In genomic region chr9:5556101-5556500, GRCh38 we compare ENCODE assay signal across 23 cellular contexts.
"Had no signal": no experiment of that assay in that cellular context is flagged by ENCODE, and none has a peak within 500 bp of the region (broad histone marks: within the 10 kb centered on the region; RNA-seq: fewer than 3 reads in every experiment).

No MANE protein-coding gene starts in this region.

- H3K9me3 Mint-ChIP-seq: activated CD4-positive, alpha-beta memory T cell treated with anti-CD3 and anti-CD28 coated beads, Interleukin-2, amount 10 ng/mL, durations not matched to agents 7 days and 5 days; activated naive CD8-positive, alpha-beta T cell treated with anti-CD3 and anti-CD28 coated beads, Interleukin-2, amount 10 ng/mL, durations not matched to agents 7 days and 5 days; activated T-helper 2 cell treated with anti-CD3 and anti-CD28 coated beads, Interferon-gamma antibody, Interleukin-2, Interleukin-4, amounts not matched to agents 10 μg/mL and 5 μg/mL and 100 μg/mL, durations not matched to agents 14 hours and 24 hours and 36 hours; brain; nephron progenitor cell; stimulated activated naive B cell treated with anti-CD40 and anti-IgM and Interleukin-4, amounts not matched to agents 10 μg/mL and 1 μg/mL and 100 μg/mL, for 72 hours had no signal

- ATAC-seq: activated CD4-positive, alpha-beta T cell treated with anti-CD3 and anti-CD28 coated beads for 36 hours; activated CD8-positive, alpha-beta memory T cell treated with anti-CD3 and anti-CD28 coated beads, Interleukin-2, amount 10 ng/mL, durations not matched to agents 7 days and 5 days; left colon; lower lobe of right lung; stimulated activated naive B cell treated with anti-CD40 and anti-IgM and Interleukin-4, amounts not matched to agents 10 μg/mL and 1 μg/mL and 100 μg/mL, for 72 hours had no signal

- H3K27me3 Mint-ChIP-seq: activated CD4-positive, alpha-beta memory T cell treated with anti-CD3 and anti-CD28 coated beads, Interleukin-2, amount 10 ng/mL, durations not matched to agents 7 days and 5 days; activated CD4-positive, alpha-beta T cell treated with anti-CD3 and anti-CD28 coated beads for 36 hours; activated CD8-positive, alpha-beta memory T cell treated with anti-CD3 and anti-CD28 coated beads, Interleukin-2, amount 10 ng/mL, durations not matched to agents 7 days and 5 days; activated naive CD8-positive, alpha-beta T cell treated with anti-CD3 and anti-CD28 coated beads, Interleukin-2, amount 10 ng/mL, durations not matched to agents 7 days and 5 days; brain; stimulated activated naive B cell treated with anti-CD40 and anti-IgM and Interleukin-4, amounts not matched to agents 10 μg/mL and 1 μg/mL and 100 μg/mL, for 72 hours had no signal

- H3K27me3 ChIP-seq: sigmoid colon, spleen, thyroid gland had no signal

- H3K9me3 ChIP-seq: lower lobe of right lung, sigmoid colon, spleen, thyroid gland had no signal

- H3K27ac ChIP-seq: lower lobe of right lung, sigmoid colon, thyroid gland had no signal

- H3K4me3 ChIP-seq: lower lobe of right lung, sigmoid colon, spleen, thyroid gland had no signal

- H3K4me3 Mint-ChIP-seq: activated CD4-positive, alpha-beta memory T cell treated with anti-CD3 and anti-CD28 coated beads, Interleukin-2, amount 10 ng/mL, durations not matched to agents 7 days and 5 days; activated CD4-positive, alpha-beta T cell treated with anti-CD3 and anti-CD28 coated beads for 36 hours; activated CD8-positive, alpha-beta memory T cell treated with anti-CD3 and anti-CD28 coated beads, Interleukin-2, amount 10 ng/mL, durations not matched to agents 7 days and 5 days; activated naive CD8-positive, alpha-beta T cell treated with anti-CD3 and anti-CD28 coated beads, Interleukin-2, amount 10 ng/mL, durations not matched to agents 7 days and 5 days; brain; nephron progenitor cell; stimulated activated naive B cell treated with anti-CD40 and anti-IgM and Interleukin-4, amounts not matched to agents 10 μg/mL and 1 μg/mL and 100 μg/mL, for 72 hours had no signal

- DNase-seq: activated CD4-positive, alpha-beta memory T cell treated with anti-CD3 and anti-CD28 coated beads, Interleukin-2, amount 10 ng/mL, durations not matched to agents 7 days and 5 days; activated CD4-positive, alpha-beta T cell treated with anti-CD3 and anti-CD28 coated beads for 36 hours; activated CD8-positive, alpha-beta memory T cell treated with anti-CD3 and anti-CD28 coated beads, Interleukin-2, amount 10 ng/mL, durations not matched to agents 7 days and 5 days; activated naive CD4-positive, alpha-beta T cell treated with Interleukin-2 at 50 U/mL for 16 hours; activated naive CD8-positive, alpha-beta T cell treated with anti-CD3 and anti-CD28 coated beads, Interleukin-2, amount 10 ng/mL, durations not matched to agents 7 days and 5 days; amygdala; caudate nucleus; foreskin melanocyte; hypothalamus; islet precursor cell; left colon; lower lobe of right lung; nephron progenitor cell; nucleus accumbens; sigmoid colon; spleen; stimulated activated CD4-positive, alpha-beta T cell treated with anti-CD3 and anti-CD28 coated beads, Interleukin-4, amount 100 ng/mL, for 4 hours; stimulated activated naive B cell treated with anti-CD40 and anti-IgM and Interleukin-4, amounts not matched to agents 10 μg/mL and 1 μg/mL and 100 μg/mL, for 72 hours; T-helper 2 cell; thyroid gland had no signal

- H3K36me3 ChIP-seq: lower lobe of right lung, sigmoid colon, thyroid gland had no signal

- H3K36me3 Mint-ChIP-seq: brain had no signal

- H3K27ac Mint-ChIP-seq: activated CD4-positive, alpha-beta memory T cell treated with anti-CD3 and anti-CD28 coated beads, Interleukin-2, amount 10 ng/mL, durations not matched to agents 7 days and 5 days; activated CD4-positive, alpha-beta T cell treated with anti-CD3 and anti-CD28 coated beads for 36 hours; activated CD8-positive, alpha-beta memory T cell treated with anti-CD3 and anti-CD28 coated beads, Interleukin-2, amount 10 ng/mL, durations not matched to agents 7 days and 5 days; activated naive CD8-positive, alpha-beta T cell treated with anti-CD3 and anti-CD28 coated beads, Interleukin-2, amount 10 ng/mL, durations not matched to agents 7 days and 5 days; activated T-helper 2 cell treated with anti-CD3 and anti-CD28 coated beads, Interferon-gamma antibody, Interleukin-2, Interleukin-4, amounts not matched to agents 10 μg/mL and 5 μg/mL and 100 μg/mL, durations not matched to agents 14 hours and 24 hours and 36 hours; nephron progenitor cell had no signal

- FAIRE-seq: colon had no signal
